In genomic region chr14:81384900-81385299, GRCh38 we compare ENCODE assay signal across 12 cellular contexts. TPM values are rescaled to one million over a fixed set of nuclear protein-coding genes. Genes with fewer than 3 reads are reported as not detected.
A peak's percentile ranks its signal among the peaks of the same experiment; 100 is the strongest.
DNase-seq lines count a peak whose midpoint lies in the region; ATAC-seq and TF ChIP-seq lines count a peak whose summit lies in the region.
"Had no signal": no experiment of that assay in that cellular context is flagged by ENCODE, and none has a peak within 500 bp of the region (broad histone marks: within the 10 kb centered on the region; RNA-seq: fewer than 3 reads in every experiment).

No MANE protein-coding gene starts in this region.

- no peaks in the 10 kb centered on the region for H3K27me3 ChIP-seq in HAP-1 (ENCODE audit: low read depth)
- H3K27me3 ChIP-seq in naive thymus-derived CD4-positive, alpha-beta T cell (ENCODE audit: control insufficient read depth in 2 of 2, insufficient read depth in 2 of 2, low read length in 2 of 2), result no peaks in the 10 kb centered on the region

- no peaks in the 10 kb centered on the region for H3K4me1 Mint-ChIP-seq in naive thymus-derived CD4-positive, alpha-beta T cell
- H3K4me1 Mint-ChIP-seq: activated CD4-positive, alpha-beta memory T cell treated with anti-CD3 and anti-CD28 coated beads, Interleukin-2, amount 10 ng/mL, durations not matched to agents 7 days and 5 days; activated naive CD8-positive, alpha-beta T cell treated with anti-CD3 and anti-CD28 coated beads, Interleukin-2, amount 50 U/mL, for 24 hours had no signal

- in situ Hi-C loops in HAP-1 (cut with MboI; ENCODE audit: low sequenced_read_pairs), result no loop called here

- no peak overlapping the region for H3K27ac ChIP-seq in naive thymus-derived CD4-positive, alpha-beta T cell (ENCODE audit: low read depth, low read length)
- H3K27ac ChIP-seq: HL-60, prostate gland had no signal

- DNase-seq in HAP-1 (ENCODE audit: low spot score in 2 of 2) (peak; percentile 17 to 18), NCI-H524 (lab: John Stamatoyannopoulos, UW) (peak; percentile 30 to 71), epithelial cell of proximal tubule (ENCODE audit: low read depth) (peak; percentile 94), non-pigmented ciliary epithelial cell (ENCODE audit: low read depth) (peak; percentile 56), T-helper 2 cell (no peak)
- DNase-seq in naive thymus-derived CD4-positive, alpha-beta T cell, result no peak
- DNase-seq: activated CD4-positive, alpha-beta memory T cell treated with anti-CD3 and anti-CD28 coated beads, Interleukin-2, amount 10 ng/mL, durations not matched to agents 7 days and 5 days; activated naive CD8-positive, alpha-beta T cell treated with anti-CD3 and anti-CD28 coated beads, Interleukin-2, amount 50 U/mL, for 24 hours; erythroblast had no signal

- H3K9me3 Mint-ChIP-seq in naive thymus-derived CD4-positive, alpha-beta T cell, result peaks cover 0 to 2% (median 0%) of the 10 kb centered on the region in 11 donors
- H3K9me3 Mint-ChIP-seq: activated CD4-positive, alpha-beta memory T cell treated with anti-CD3 and anti-CD28 coated beads, Interleukin-2, amount 10 ng/mL, durations not matched to agents 7 days and 5 days; activated naive CD8-positive, alpha-beta T cell treated with anti-CD3 and anti-CD28 coated beads, Interleukin-2, amount 50 U/mL, for 24 hours had no signal

- H3K4me3 ChIP-seq in HAP-1 (no peak overlapping the region), epithelial cell of proximal tubule (ENCODE audit: low read depth, low read length) (no peak overlapping the region)
- H3K4me3 ChIP-seq in naive thymus-derived CD4-positive, alpha-beta T cell (ENCODE audit: low read length), result no peak overlapping the region
- H3K4me3 ChIP-seq: prostate gland had no signal

- CTCF ChIA-PET in naive thymus-derived CD4-positive, alpha-beta T cell (lab: Charles Lee), result no interaction called here

- no peak overlapping the region for H3K4me3 Mint-ChIP-seq in naive thymus-derived CD4-positive, alpha-beta T cell
- H3K4me3 Mint-ChIP-seq: activated CD4-positive, alpha-beta memory T cell treated with anti-CD3 and anti-CD28 coated beads, Interleukin-2, amount 10 ng/mL, durations not matched to agents 7 days and 5 days; activated naive CD8-positive, alpha-beta T cell treated with anti-CD3 and anti-CD28 coated beads, Interleukin-2, amount 50 U/mL, for 24 hours had no signal

- intact Hi-C loops in naive thymus-derived CD4-positive, alpha-beta T cell (cut with micrococcal nuclease), result no loop called here

- TF ChIP-seq CTCF in epithelial cell of proximal tubule (conservative IDR thresholded peaks at IDR 0.05; ENCODE audit: low read depth, low read length), result no peak

- H3K27ac Mint-ChIP-seq in naive thymus-derived CD4-positive, alpha-beta T cell, result no peak overlapping the region
- H3K27ac Mint-ChIP-seq: activated CD4-positive, alpha-beta memory T cell treated with anti-CD3 and anti-CD28 coated beads, Interleukin-2, amount 10 ng/mL, durations not matched to agents 7 days and 5 days; activated naive CD8-positive, alpha-beta T cell treated with anti-CD3 and anti-CD28 coated beads, Interleukin-2, amount 50 U/mL, for 24 hours had no signal

- ATAC-seq in naive thymus-derived CD4-positive, alpha-beta T cell, result no peak
- ATAC-seq in GM18519 (IDR thresholded peaks at IDR 0.05; ENCODE audit: low FRiP score, unreplicated experiment), result no peak
- ATAC-seq: activated naive CD8-positive, alpha-beta T cell treated with anti-CD3 and anti-CD28 coated beads, Interleukin-2, amount 50 U/mL, for 24 hours had no signal

- no peaks in the 10 kb centered on the region for H3K36me3 Mint-ChIP-seq in naive thymus-derived CD4-positive, alpha-beta T cell

- no peaks in the 10 kb centered on the region for H3K36me3 ChIP-seq in HAP-1 (replicated peaks)
- no peaks in the 10 kb centered on the region for H3K36me3 ChIP-seq in naive thymus-derived CD4-positive, alpha-beta T cell (ENCODE audit: control insufficient read depth in 2 of 3, insufficient read depth in 3 of 3, low read length in 3 of 3)
- H3K36me3 ChIP-seq: prostate gland had no signal

- POLR2A ChIA-PET in naive thymus-derived CD4-positive, alpha-beta T cell (lab: Charles Lee), result no interaction called here

- H3K4me1 ChIP-seq in HAP-1, result peaks cover 24% of the 10 kb centered on the region
- no peaks in the 10 kb centered on the region for H3K4me1 ChIP-seq in naive thymus-derived CD4-positive, alpha-beta T cell (ENCODE audit: control insufficient read depth in 2 of 2, insufficient read depth in 2 of 2, low read length in 2 of 2)
- H3K4me1 ChIP-seq: prostate gland had no signal

- peaks cover under 1 to 24% (median 6%) of the 10 kb centered on the region in 5 donors for H3K27me3 Mint-ChIP-seq in naive thymus-derived CD4-positive, alpha-beta T cell

- H3K9me3 ChIP-seq in HAP-1, result no peaks in the 10 kb centered on the region
- no peaks in the 10 kb centered on the region for H3K9me3 ChIP-seq in naive thymus-derived CD4-positive, alpha-beta T cell (ENCODE audit: control insufficient read depth in 2 of 3, low read length in 3 of 3)
- H3K9me3 ChIP-seq: prostate gland had no signal

RNA-seq across cellular contexts. Expression of gene STON2, which starts 15.2 kb away (rescaled TPM):
- 3.2 and 6.8 TPM in 2 replicates for total RNA-seq in epithelial cell of proximal tubule
- total RNA-seq in naive thymus-derived CD4-positive, alpha-beta T cell, result 1 to 10 TPM in 1 of 5 experiments, under 1 TPM in 2, not detected in 2; 0.19 to 3.4 (median 0.65) TPM
- not detected for polyA plus RNA-seq in naive thymus-derived CD4-positive, alpha-beta T cell

Comparison
In these comparisons a context has a peak if more than half of its experiments do, and no peak if none do; other contexts are left out.
1. DNase-seq: peak in HAP-1 (2 of 2), NCI-H524 (2 of 2), epithelial cell of proximal tubule (single experiment) and non-pigmented ciliary epithelial cell (single experiment); none in naive thymus-derived CD4-positive, alpha-beta T cell (0 of 9) and T-helper 2 cell (0 of 5).